10 cellular contexts compared by ENCODE assay signal in genomic region chr2:36389081-36389480, GRCh38. TPM values are rescaled to one million over a fixed set of nuclear protein-coding genes. Genes with fewer than 3 reads are reported as not detected.
DNase-seq lines count a peak whose midpoint lies in the region; ATAC-seq and TF ChIP-seq lines count a peak whose summit lies in the region.
"Had no signal": no experiment of that assay in that cellular context is flagged by ENCODE, and none has a peak within 500 bp of the region (broad histone marks: within the 10 kb centered on the region; RNA-seq: fewer than 3 reads in every experiment).

No MANE protein-coding gene starts in this region.

- no peak for TF ChIP-seq CTCF in GM23338 (conservative IDR thresholded peaks at IDR 0.05; ENCODE audit: low read depth in 2 of 2)
- no peak for TF ChIP-seq CTCF in astrocyte of the spinal cord (IDR thresholded peaks at IDR 0.05; ENCODE audit: low read depth, low read length)
- TF ChIP-seq CTCF in hepatocyte (IDR thresholded peaks at IDR 0.05; ENCODE audit: poor library complexity), result no peak

- in situ Hi-C loops in astrocyte of the spinal cord (cut with HindIII; ENCODE audit: low sequenced_read_pairs), result no loop called here

- ATAC-seq in GM23338 (peak; percentile 64), HG02763 (IDR thresholded peaks at IDR 0.05; ENCODE audit: unreplicated experiment) (no peak), HG03342 (IDR thresholded peaks at IDR 0.05; ENCODE audit: unreplicated experiment) (no peak), HG02610 (IDR thresholded peaks at IDR 0.05; ENCODE audit: unreplicated experiment) (no peak)

- H3K36me3 ChIP-seq in GM23338 (ENCODE audit: insufficient read depth) (no peaks in the 10 kb centered on the region), hepatocyte (replicated peaks; ENCODE audit: insufficient read depth, low read depth) (no peaks in the 10 kb centered on the region), rectal smooth muscle tissue (ENCODE audit: control insufficient read depth, insufficient read depth, low read length) (no peaks in the 10 kb centered on the region)

- H3K9me3 ChIP-seq in hepatocyte (ENCODE audit: low read depth), result no peaks in the 10 kb centered on the region

- H3K4me2 ChIP-seq in GM23338 (peak overlapping the region; percentile 8; the same call in 1 of the 2 replicates), hepatocyte (peak overlapping the region; percentile 67)

- H3K4me3 ChIP-seq in GM23338 (no peak overlapping the region), astrocyte of the spinal cord (ENCODE audit: low read depth, low read length) (no peak overlapping the region), hepatocyte (no peak overlapping the region), rectal smooth muscle tissue (ENCODE audit: low read length) (no peak overlapping the region)

- H3K27ac Mint-ChIP-seq in GM23338, result 0 out of 2 replicates have a peak overlapping the region, but pooled peaks have one; percentile 71
- H3K27ac Mint-ChIP-seq: CD4-positive, alpha-beta memory T cell had no signal

- WGBS in hepatocyte (ENCODE audit: low lambda C conversion rate, missing lambda C conversion rate), result 14% methylated on average over 4 of the region's 4 CpGs

- no peaks in the 10 kb centered on the region; the same call in 2 of the 3 replicates for H3K36me3 Mint-ChIP-seq in GM23338 (ENCODE audit: low read depth)
- H3K36me3 Mint-ChIP-seq: CD4-positive, alpha-beta memory T cell had no signal

- H3K4me3 Mint-ChIP-seq in GM23338, result no peak overlapping the region
- H3K4me3 Mint-ChIP-seq: CD4-positive, alpha-beta memory T cell had no signal

- peaks cover 72% of the 10 kb centered on the region for H3K4me1 Mint-ChIP-seq in GM23338

- no peaks in the 10 kb centered on the region for H3K9me3 Mint-ChIP-seq in GM23338
- H3K9me3 Mint-ChIP-seq: CD4-positive, alpha-beta memory T cell had no signal

- H3K9me2 ChIP-seq in GM23338 (ENCODE audit: insufficient read depth) (no peaks in the 10 kb centered on the region), hepatocyte (replicated peaks; ENCODE audit: insufficient read depth) (no peaks in the 10 kb centered on the region)

- H3K27me3 Mint-ChIP-seq in GM23338 (ENCODE audit: insufficient read depth, low read depth, poor library complexity), result peaks cover 1% of the 10 kb centered on the region
- H3K27me3 Mint-ChIP-seq: CD4-positive, alpha-beta memory T cell had no signal

- H4K20me1 ChIP-seq in GM23338 (replicated peaks; ENCODE audit: insufficient read depth) (peaks cover 9% of the 10 kb centered on the region; the same call in 1 of the 2 replicates), hepatocyte (ENCODE audit: insufficient read depth, poor library complexity, severe bottlenecking) (no peaks in the 10 kb centered on the region)

- H2AFZ ChIP-seq in GM23338 (no peak overlapping the region), hepatocyte (peak overlapping the region; percentile 5)

- no peak overlapping the region for H3K9ac ChIP-seq in rectal smooth muscle tissue (ENCODE audit: low read length)

- peak; percentile 61 for DNase-seq in GM23338 (ENCODE audit: low spot score)
- peak; percentile 52 for DNase-seq in astrocyte of the spinal cord (ENCODE audit: low read depth, low spot score)
- DNase-seq in hepatocyte (ENCODE audit: low spot score), result peak; percentile 31
- DNase-seq in activated naive CD4-positive, alpha-beta T cell treated with anti-CD3 and anti-CD28 coated beads, Interleukin-2, amount 50 U/mL, for 16 hours, result no peak
- DNase-seq: CD4-positive, alpha-beta memory T cell; NCI-H69 had no signal

- peaks cover 76% of the 10 kb centered on the region for H3K4me1 ChIP-seq in GM23338 (ENCODE audit: insufficient read depth)
- H3K4me1 ChIP-seq in hepatocyte (ENCODE audit: insufficient read depth), result peaks cover 21% of the 10 kb centered on the region
- H3K4me1 ChIP-seq in rectal smooth muscle tissue (ENCODE audit: control insufficient read depth, insufficient read depth, low read length), result peaks cover 4% of the 10 kb centered on the region

- peaks cover 97% of the 10 kb centered on the region for H3K79me2 ChIP-seq in GM23338 (replicated peaks; ENCODE audit: insufficient read depth)
- H3K79me2 ChIP-seq in hepatocyte, result peaks cover 59% of the 10 kb centered on the region

- peak overlapping the region; percentile 60 for H3K27ac ChIP-seq in GM23338 (ENCODE audit: low read depth)
- H3K27ac ChIP-seq in hepatocyte, result peak overlapping the region; percentile 71
- peak overlapping the region; percentile 38 for H3K27ac ChIP-seq in rectal smooth muscle tissue (ENCODE audit: low read depth, low read length)

- no peaks in the 10 kb centered on the region for H3F3A ChIP-seq in GM23338 (replicated peaks; ENCODE audit: low read depth)

- no peaks in the 10 kb centered on the region for H3K27me3 ChIP-seq in GM23338 (ENCODE audit: insufficient read depth)
- no peaks in the 10 kb centered on the region for H3K27me3 ChIP-seq in hepatocyte
- H3K27me3 ChIP-seq in rectal smooth muscle tissue (ENCODE audit: control insufficient read depth, insufficient read depth, low read length), result no peaks in the 10 kb centered on the region

TF ChIP-seq in GM23338, 12 proteins besides CTCF, POLR2A, EP300 and RAD21 (continues in another document):
- TF ChIP-seq ETS1 (IDR thresholded peaks at IDR 0.05) (no peak), JUNB (IDR thresholded peaks at IDR 0.05; ENCODE audit: unreplicated experiment) (no peak), ZNF331 (CRISPR knock-in tag; IDR thresholded peaks at IDR 0.05; ENCODE audit: low read depth) (no peak), STAT1 (IDR thresholded peaks at IDR 0.05; ENCODE audit: unreplicated experiment) (no peak), REST (IDR thresholded peaks at IDR 0.05; ENCODE audit: unreplicated experiment) (no peak), POLR2AphosphoS5 (IDR thresholded peaks at IDR 0.05; ENCODE audit: low read depth) (no peak), EZH2 (IDR thresholded peaks at IDR 0.05; ENCODE audit: low read depth, unreplicated experiment) (no peak), ZNF114 (CRISPR knock-in tag; IDR thresholded peaks at IDR 0.05) (no peak)

RNA-seq across cellular contexts. Expression of gene CRIM1, which starts 33.5 kb away (rescaled TPM):
- 30.9 and 36.4 TPM in 2 replicates for total RNA-seq in GM23338 (2014; rRNA removed; shearing (Covaris generic))
- polyA plus RNA-seq in GM23338 (2016; fragmentation: Nextera tagmentation; extraction: Ambion mirVana) (10.5 and 11.3 TPM in 2 replicates), hepatocyte (19.1 and 23.0 TPM in 2 replicates)
- total RNA-seq in hepatocyte, result 40.8 and 49.0 TPM in 2 replicates
